24 cellular contexts compared by ENCODE assay signal in the genomic region with DNA sequence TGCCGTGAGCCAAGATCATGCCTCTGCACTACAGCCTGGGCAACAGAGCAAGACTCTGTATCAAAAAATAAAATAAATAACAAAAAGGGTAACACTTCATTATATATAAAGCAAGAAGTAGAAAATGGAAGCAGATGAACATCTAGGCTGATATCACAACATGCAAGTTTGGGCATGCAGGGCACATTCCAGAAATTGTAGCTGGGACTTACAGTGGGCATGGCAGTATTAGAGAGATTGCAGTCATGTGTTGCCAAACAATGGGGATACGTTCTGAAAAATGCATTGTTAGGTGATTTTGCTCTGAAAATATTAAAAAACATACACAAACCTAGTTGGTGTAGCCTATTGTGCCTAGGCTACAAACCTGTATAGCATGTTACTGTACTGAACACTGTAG.
DNase-seq lines count a peak whose midpoint lies in the region; ATAC-seq, FAIRE-seq and TF ChIP-seq lines count a peak whose summit lies in the region.
"Had no signal": no experiment of that assay in that cellular context is flagged by ENCODE, and none has a peak within 500 bp of the region (broad histone marks: within the 10 kb centered on the region; RNA-seq: fewer than 3 reads in every experiment).

No MANE protein-coding gene starts in this region.

- SMC1A ChIA-PET in GM12878 (lab: Charles Lee; ENCODE audit: uncharacterized antibody, unreplicated experiment): interaction anchor here (0.6 to 1.5 kb wide), 2 partner anchors 11 to 209 kb away, joined by 3 to 4 read pairs; no protein-coding TSS in a partner anchor

- peak; percentile 38 for DNase-seq in MCF 10A (ENCODE audit: unreplicated experiment)
- no peak for DNase-seq in breast epithelium (ENCODE audit: low spot score in 2 of 2)
- DNase-seq in GM12878 (ENCODE audit: low read depth, low spot score): no peak
- DNase-seq in epithelial cell of esophagus (ENCODE audit: low read depth): peak; percentile 84
- peak; percentile 7 for DNase-seq in keratinocyte (ENCODE audit: low read depth, low spot score)
- no peak for DNase-seq in NOMO-1 (lab: John Stamatoyannopoulos, UW; ENCODE audit: unreplicated experiment in 2 of 2)
- no peak for DNase-seq in spleen
- DNase-seq: Caco-2; CD4-positive, CD25-positive, alpha-beta regulatory T cell; CD8-positive, alpha-beta T cell; DMS153; EL; GDM1; GOT3; HFFc6 had no signal

- H3K79me2 ChIP-seq in GM12878 (ENCODE audit: control insufficient read depth, insufficient read depth, low read length) (no peaks in the 10 kb centered on the region), keratinocyte (ENCODE audit: control insufficient read depth, insufficient read depth, low read length) (no peaks in the 10 kb centered on the region)

- H3K4me1 ChIP-seq in breast epithelium (no peaks in the 10 kb centered on the region), GM12878 (ENCODE audit: control insufficient read depth, insufficient read depth, low read length) (no peaks in the 10 kb centered on the region), keratinocyte (ENCODE audit: control insufficient read depth, extremely low read depth, insufficient read depth, low read length) (peaks cover 15% of the 10 kb centered on the region), spleen (no peaks in the 10 kb centered on the region)
- H3K4me1 ChIP-seq: Caco-2, HAP-1 had no signal

- H3K4me2 ChIP-seq in GM12878 (ENCODE audit: control insufficient read depth, insufficient read depth) (no peak overlapping the region), keratinocyte (ENCODE audit: control insufficient read depth, extremely low read depth, insufficient read depth, low read depth, low read length) (no peak overlapping the region)
- H3K4me2 ChIP-seq: BLaER1 had no signal

- H3K36me3 ChIP-seq in breast epithelium (no peaks in the 10 kb centered on the region), GM12878 (ENCODE audit: control insufficient read depth in 2 of 2, insufficient read depth in 2 of 2, low read length in 1 of 2) (no peaks in the 10 kb centered on the region), keratinocyte (ENCODE audit: control insufficient read depth in 2 of 2, extremely low read depth in 1 of 2, insufficient read depth in 2 of 2, low read length in 2 of 2) (no peaks in the 10 kb centered on the region), spleen (no peaks in the 10 kb centered on the region)
- H3K36me3 ChIP-seq: BLaER1, HAP-1 had no signal

- H3K27me3 Mint-ChIP-seq in MCF 10A (ENCODE audit: insufficient read depth, unreplicated experiment): no peaks in the 10 kb centered on the region
- H3K27me3 Mint-ChIP-seq: B cell had no signal

- dilution Hi-C loops in keratinocyte (cut with MboI; ENCODE audit: extremely low pct_ligation_motif_present, low sequenced_read_pairs): no loop called here

- POLR2A ChIA-PET in MCF 10A (lab: Yijun Ruan, JAX) (interaction anchor here (0.7 kb wide), 1 partner anchor 1480 kb away, joined by 3 read pairs; no protein-coding TSS in a partner anchor), GM12878 (lab: Charles Lee) (no interaction called here)

- RAD21 ChIA-PET in GM12878 (lab: Charles Lee; ENCODE audit: unreplicated experiment): no interaction called here

- H3K4me1 Mint-ChIP-seq in MCF 10A (ENCODE audit: insufficient read depth, unreplicated experiment): peaks cover 3% of the 10 kb centered on the region
- H3K4me1 Mint-ChIP-seq: B cell; CD4-positive, CD25-positive, alpha-beta regulatory T cell had no signal

- H4K20me1 ChIP-seq in GM12878 (ENCODE audit: control insufficient read depth, insufficient read depth): no peaks in the 10 kb centered on the region
- no peaks in the 10 kb centered on the region for H4K20me1 ChIP-seq in keratinocyte (ENCODE audit: control insufficient read depth, extremely low read depth, insufficient read depth, low read length)
- H4K20me1 ChIP-seq: BLaER1 had no signal

- TF ChIP-seq EP300 in GM12878 (IDR thresholded peaks at IDR 0.05; ENCODE audit: borderline replicate concordance in 1 of 2, control insufficient read depth in 1 of 2, low read depth in 2 of 2, low read length in 2 of 2): no peak

- intact Hi-C loops in MCF 10A (cut with micrococcal nuclease): no loop called here
- intact Hi-C loops in breast epithelium (cut with DNase I; ENCODE audit: low total_unique reads): no loop called here
- intact Hi-C loops in GM12878 (cut with micrococcal nuclease; ENCODE audit: unreplicated experiment): no loop called here
- intact Hi-C loops in spleen (cut with DNase I; ENCODE audit: low total_unique reads): no loop called here

- no peak for FAIRE-seq in GM12878 (lab: Jason Lieb, UNC)
- FAIRE-seq in keratinocyte (lab: Jason Lieb, UNC): peak; percentile 90
- FAIRE-seq: A204.1, GM12891, H54 had no signal

- H3K36me3 Mint-ChIP-seq in MCF 10A (ENCODE audit: insufficient read depth, unreplicated experiment): no peaks in the 10 kb centered on the region
- H3K36me3 Mint-ChIP-seq: CD4-positive, CD25-positive, alpha-beta regulatory T cell; CD8-positive, alpha-beta T cell had no signal

- H3K27ac ChIP-seq in breast epithelium: no peak overlapping the region
- no peak overlapping the region for H3K27ac ChIP-seq in GM12878 (ENCODE audit: control insufficient read depth, insufficient read depth)
- H3K27ac ChIP-seq in keratinocyte (ENCODE audit: control insufficient read depth, insufficient read depth, low read length): no peak overlapping the region
- no peak overlapping the region for H3K27ac ChIP-seq in spleen
- H3K27ac ChIP-seq: 22Rv1, BLaER1, C4-2B had no signal

- in situ Hi-C loops in GM12878 (cut with MboI): no loop called here

- no peaks in the 10 kb centered on the region for H3K9me3 Mint-ChIP-seq in MCF 10A (ENCODE audit: unreplicated experiment)

- no peak for TF ChIP-seq CTCF in MCF 10A (IDR thresholded peaks at IDR 0.05; ENCODE audit: unreplicated experiment)
- TF ChIP-seq CTCF in breast epithelium (IDR thresholded peaks at IDR 0.05): no peak
- no peak for TF ChIP-seq CTCF in GM12878 (IDR thresholded peaks at IDR 0.05 in 2 of 3, conservative IDR thresholded peaks at IDR 0.05 in 1 of 3; ENCODE audit: control insufficient read depth in 2 of 3, extremely low read depth in 1 of 3, insufficient read depth in 1 of 3, low read depth in 3 of 3, low read length in 3 of 3)
- TF ChIP-seq CTCF in epithelial cell of esophagus (IDR thresholded peaks at IDR 0.05; ENCODE audit: insufficient read depth, low read depth, low read length, missing control alignments): no peak
- TF ChIP-seq CTCF in keratinocyte (optimal IDR thresholded peaks at IDR 0.05 in 1 of 3, IDR thresholded peaks at IDR 0.05 in 1 of 3, conservative IDR thresholded peaks at IDR 0.05 in 1 of 3; ENCODE audit: extremely low read depth in 1 of 3, insufficient read depth in 2 of 3, low read length in 3 of 3): no peak
- no peak for TF ChIP-seq CTCF in spleen (IDR thresholded peaks at IDR 0.05 in 8 of 11, conservative IDR thresholded peaks at IDR 0.05 in 3 of 11)

- TF ChIP-seq RAD21 in GM12878 (IDR thresholded peaks at IDR 0.05; ENCODE audit: insufficient read depth, low read depth, low read length): no peak

- H3K27me3 ChIP-seq in breast epithelium: no peaks in the 10 kb centered on the region
- no peaks in the 10 kb centered on the region for H3K27me3 ChIP-seq in GM12878 (replicated peaks in 1 of 2; ENCODE audit: control insufficient read depth in 2 of 2, insufficient read depth in 2 of 2, low read length in 1 of 2)
- H3K27me3 ChIP-seq in keratinocyte (ENCODE audit: control insufficient read depth, extremely low read depth, insufficient read depth, low read length): no peaks in the 10 kb centered on the region
- H3K27me3 ChIP-seq in spleen (replicated peaks in 1 of 7): no peaks in the 10 kb centered on the region
- H3K27me3 ChIP-seq: BLaER1 had no signal

- H3K9me3 ChIP-seq in breast epithelium (no peaks in the 10 kb centered on the region), GM12878 (replicated peaks; ENCODE audit: control insufficient read depth, insufficient read depth, low read length) (no peaks in the 10 kb centered on the region), keratinocyte (ENCODE audit: control insufficient read depth, low read depth, low read length) (no peaks in the 10 kb centered on the region), spleen (no peaks in the 10 kb centered on the region)
- H3K9me3 ChIP-seq: BLaER1, Caco-2, HAP-1 had no signal

- TF ChIP-seq POLR2A in breast epithelium (IDR thresholded peaks at IDR 0.05) (no peak), GM12878 (IDR thresholded peaks at IDR 0.05; ENCODE audit: low read depth, low read length) (no peak), GM18505 (IDR thresholded peaks at IDR 0.05; ENCODE audit: borderline replicate concordance, extremely low read depth, insufficient read depth, insufficient read length) (no peak), spleen (IDR thresholded peaks at IDR 0.05) (no peak)

- 53% methylated on average over 2 of the region's 2 CpGs for WGBS in GM12878 (ENCODE audit: insufficient coverage, insufficient replicate concordance, low lambda C conversion rate, missing lambda C conversion rate)
- WGBS in spleen, 5 donors: 64 to 78% (median 73%) methylated on average over 2 of the region's 2 CpGs

- ATAC-seq in GM12878 (no peak), GM18505 (IDR thresholded peaks at IDR 0.05; ENCODE audit: unreplicated experiment) (no peak)
- ATAC-seq: CD8-positive, alpha-beta T cell had no signal

- no peak overlapping the region for H3K9ac ChIP-seq in GM12878 (ENCODE audit: control insufficient read depth, insufficient read depth, low read length)
- H3K9ac ChIP-seq in keratinocyte (ENCODE audit: control insufficient read depth, extremely low read depth, insufficient read depth, low read length): no peak overlapping the region
- H3K9ac ChIP-seq: BLaER1 had no signal

- no peak overlapping the region for H3K4me3 Mint-ChIP-seq in MCF 10A (ENCODE audit: unreplicated experiment)
- H3K4me3 Mint-ChIP-seq: B cell; CD4-positive, CD25-positive, alpha-beta regulatory T cell; CD8-positive, alpha-beta T cell; HFFc6 had no signal

- H3K4me3 ChIP-seq in breast epithelium (no peak overlapping the region), GM12878 (no peak overlapping the region), epithelial cell of esophagus (ENCODE audit: low read length) (no peak overlapping the region), keratinocyte (ENCODE audit: control insufficient read depth in 2 of 3, extremely low read depth in 1 of 3, insufficient read depth in 2 of 3, low read depth in 1 of 3, low read length in 3 of 3) (no peak overlapping the region), spleen (no peak overlapping the region)
- H3K4me3 ChIP-seq: BLaER1, HAP-1 had no signal

- H3K9me1 ChIP-seq in keratinocyte (ENCODE audit: control insufficient read depth, extremely low read depth, insufficient read depth, low read length): no peaks in the 10 kb centered on the region

- no peak overlapping the region for H3K27ac Mint-ChIP-seq in MCF 10A (ENCODE audit: low read depth, unreplicated experiment)
- H3K27ac Mint-ChIP-seq: B cell; CD4-positive, CD25-positive, alpha-beta regulatory T cell; CD8-positive, alpha-beta T cell; HFFc6 had no signal

- H2AFZ ChIP-seq in GM12878 (ENCODE audit: control insufficient read depth, low read depth, low read length): no peak overlapping the region
- H2AFZ ChIP-seq in keratinocyte (ENCODE audit: control insufficient read depth, low read length): no peak overlapping the region

- CTCF ChIA-PET in MCF 10A (lab: Yijun Ruan, JAX) (interaction anchor here (0.8 kb wide), 1 partner anchor 270 kb away, joined by 3 read pairs; no protein-coding TSS in a partner anchor), GM12878 (lab: Yijun Ruan, JAX) (no interaction called here)

- BruUV-seq in MCF 10A (replicated peaks; lab: Mats Ljungman, UMichigan) (no TSS peak), GM12878 (replicated peaks; lab: Mats Ljungman, UMichigan) (no TSS peak)

Comparison
In these comparisons a context has a peak if more than half of its experiments do, and no peak if none do; other contexts are left out.
1. DNase-seq: peak in MCF 10A (single experiment), epithelial cell of esophagus (single experiment) and keratinocyte (single experiment); none in breast epithelium (0 of 2), GM12878 (single experiment), NOMO-1 (0 of 2) and spleen (single experiment).